ENCODE assay signal across 9 cellular contexts in the genomic region with DNA sequence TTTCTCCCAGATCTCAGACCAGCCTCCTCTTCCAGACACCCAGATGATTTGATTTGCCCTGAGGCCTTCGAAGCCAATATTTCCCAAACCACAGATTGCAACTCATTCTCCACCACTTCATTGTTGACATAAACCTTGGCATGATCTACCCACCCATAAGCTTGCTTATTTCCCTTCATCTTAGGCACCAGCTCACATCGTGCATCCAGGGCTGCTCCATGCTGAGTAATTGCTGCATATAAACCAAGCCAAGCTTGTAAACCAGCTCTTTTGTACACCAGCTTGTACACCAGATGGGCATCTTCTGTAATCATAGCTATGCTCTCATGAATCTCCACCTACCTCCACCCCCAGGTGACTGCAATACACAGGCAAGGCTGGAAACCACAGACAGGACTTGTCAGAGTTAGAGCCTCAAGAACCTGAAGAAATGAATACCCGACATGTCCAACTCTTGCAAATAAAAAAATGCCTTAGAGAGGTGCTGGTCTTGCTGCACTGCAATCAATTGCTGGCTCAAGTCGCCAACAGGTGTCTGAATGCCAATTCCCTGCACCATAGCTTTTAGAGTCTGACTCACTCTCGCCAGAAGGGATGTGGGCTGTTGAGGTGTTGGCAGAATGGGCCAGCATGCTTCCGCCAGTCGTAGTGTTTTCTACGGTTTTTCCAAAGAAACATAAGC. TPM values are rescaled to one million over a fixed set of nuclear protein-coding genes. Genes with fewer than 3 reads are reported as not detected.
A peak's percentile ranks its signal among the peaks of the same experiment; 100 is the strongest.
DNase-seq lines count a peak whose midpoint lies in the region; ATAC-seq and TF ChIP-seq lines count a peak whose summit lies in the region.
"Had no signal": no experiment of that assay in that cellular context is flagged by ENCODE, and none has a peak within 500 bp of the region (broad histone marks: within the 10 kb centered on the region; RNA-seq: fewer than 3 reads in every experiment).

No MANE protein-coding gene starts in this region.

- POLR2A ChIA-PET in WTC11 (lab: Charles Lee), result no interaction called here
- POLR2A ChIA-PET in OCI-LY7 (lab: Charles Lee), result interaction anchor here (0.8 kb wide), 1 partner anchor 16 kb away, joined by 3 read pairs; no protein-coding TSS in a partner anchor

- H2AFZ ChIP-seq in OCI-LY7 (ENCODE audit: low read length), result no peak overlapping the region

- H3K9me3 ChIP-seq in WERI-Rb-1 (ENCODE audit: severe bottlenecking) (no peaks in the 10 kb centered on the region), uterus (no peaks in the 10 kb centered on the region), OCI-LY7 (ENCODE audit: low read length) (peaks cover 4% of the 10 kb centered on the region; the same call in 1 of the 2 replicates)

- no peak for TF ChIP-seq POLR2A in uterus (IDR thresholded peaks at IDR 0.05)

- no peaks in the 10 kb centered on the region for H3K9me2 ChIP-seq in OCI-LY7 (ENCODE audit: insufficient read depth, low read length)

- H3K4me1 ChIP-seq in uterus, result no peaks in the 10 kb centered on the region
- peaks cover 13% of the 10 kb centered on the region for H3K4me1 ChIP-seq in OCI-LY7 (ENCODE audit: insufficient read depth, low read length, poor library complexity, severe bottlenecking)

- intact Hi-C loops in uterus (cut with DNase I; ENCODE audit: low total_unique reads) (no loop called here), OCI-LY7 (cut with micrococcal nuclease; ENCODE audit: unreplicated experiment) (no loop called here)

- peaks cover 9% of the 10 kb centered on the region for H3K36me3 Mint-ChIP-seq in WTC11

- H3K36me3 ChIP-seq in WERI-Rb-1, result no peaks in the 10 kb centered on the region
- H3K36me3 ChIP-seq in uterus, result no peaks in the 10 kb centered on the region
- H3K36me3 ChIP-seq in OCI-LY7 (ENCODE audit: insufficient read depth, low read length), result no peaks in the 10 kb centered on the region

- H3K9me3 Mint-ChIP-seq in WTC11, result peaks cover 20% of the 10 kb centered on the region

- CTCF ChIA-PET in WTC11 (lab: Charles Lee), result interaction anchor here (1.2 to 1.8 kb wide), 5 partner anchors 9 to 108 kb away, joined by 4 to 8 read pairs (median 7); no protein-coding TSS in a partner anchor
- CTCF ChIA-PET in OCI-LY7 (lab: Charles Lee; ENCODE audit: unreplicated experiment), result no interaction called here

- H3K4me1 Mint-ChIP-seq in WTC11, result no peaks in the 10 kb centered on the region

- no peaks in the 10 kb centered on the region for H4K20me1 ChIP-seq in OCI-LY7 (ENCODE audit: insufficient read depth, low read length)

- ATAC-seq in WTC11, result no peak

- no peak overlapping the region for H3K4me2 ChIP-seq in OCI-LY7 (ENCODE audit: low read length)

- H3K27ac ChIP-seq in WERI-Rb-1, result no peak overlapping the region
- H3K27ac ChIP-seq in uterus, result no peak overlapping the region
- no peak overlapping the region for H3K27ac ChIP-seq in OCI-LY7 (ENCODE audit: low read depth, low read length, poor library complexity, severe bottlenecking)

- H3K79me2 ChIP-seq in OCI-LY7 (ENCODE audit: insufficient read depth, low read depth, low read length), result no peaks in the 10 kb centered on the region

- BruUV-seq in OCI-LY7 (replicated peaks; lab: Mats Ljungman, UMichigan), result no TSS peak

- no peak overlapping the region for H3K27ac Mint-ChIP-seq in WTC11

- H3K27me3 ChIP-seq in WERI-Rb-1 (ENCODE audit: insufficient read depth, low read depth, severe bottlenecking), result no peaks in the 10 kb centered on the region
- no peaks in the 10 kb centered on the region for H3K27me3 ChIP-seq in uterus

- peaks cover 17% of the 10 kb centered on the region for H3K27me3 Mint-ChIP-seq in WTC11 (ENCODE audit: low read depth)

- DNase-seq in LHCN-M2 (ENCODE audit: low read depth) (peak; percentile 13), WERI-Rb-1 (peak; percentile 15), cerebellar cortex (ENCODE audit: low spot score) (peak; percentile 88), uterus (no peak), NCI-H526 treated with DMSO at 0.1 percent for 48 hours (lab: John Stamatoyannopoulos, UW) (no peak), WTC11 (ENCODE audit: low spot score) (no peak), OCI-LY7 (ENCODE audit: low spot score) (no peak)
- DNase-seq in stimulated activated CD4-positive, alpha-beta T cell treated with anti-CD3 and anti-CD28 coated beads, TNF-alpha, amount 100 ng/mL, for 1 hour (ENCODE audit: low read depth in 3 of 3, low spot score in 1 of 3), result peak in 2 of 3 donors; percentile 12 to 19
- DNase-seq: mesenchymal stem cell had no signal

- no peak overlapping the region for H3K4me3 Mint-ChIP-seq in WTC11

- H3K4me3 ChIP-seq in WERI-Rb-1 (ENCODE audit: low read depth, low read length), result no peak overlapping the region
- H3K4me3 ChIP-seq in uterus, result no peak overlapping the region
- no peak overlapping the region for H3K4me3 ChIP-seq in OCI-LY7 (ENCODE audit: low read depth, low read length, poor library complexity, severe bottlenecking)

- TF ChIP-seq CTCF in WERI-Rb-1 (IDR thresholded peaks at IDR 0.05; ENCODE audit: low read depth, low read length) (no peak), uterus (IDR thresholded peaks at IDR 0.05) (no peak), WTC11 (IDR thresholded peaks at IDR 0.05) (no peak), OCI-LY7 (conservative IDR thresholded peaks at IDR 0.05; ENCODE audit: low read length) (no peak)

TF ChIP-seq in WTC11, 78 proteins besides CTCF, POLR2A, EP300 and RAD21:
- TF ChIP-seq, protein P1, sequence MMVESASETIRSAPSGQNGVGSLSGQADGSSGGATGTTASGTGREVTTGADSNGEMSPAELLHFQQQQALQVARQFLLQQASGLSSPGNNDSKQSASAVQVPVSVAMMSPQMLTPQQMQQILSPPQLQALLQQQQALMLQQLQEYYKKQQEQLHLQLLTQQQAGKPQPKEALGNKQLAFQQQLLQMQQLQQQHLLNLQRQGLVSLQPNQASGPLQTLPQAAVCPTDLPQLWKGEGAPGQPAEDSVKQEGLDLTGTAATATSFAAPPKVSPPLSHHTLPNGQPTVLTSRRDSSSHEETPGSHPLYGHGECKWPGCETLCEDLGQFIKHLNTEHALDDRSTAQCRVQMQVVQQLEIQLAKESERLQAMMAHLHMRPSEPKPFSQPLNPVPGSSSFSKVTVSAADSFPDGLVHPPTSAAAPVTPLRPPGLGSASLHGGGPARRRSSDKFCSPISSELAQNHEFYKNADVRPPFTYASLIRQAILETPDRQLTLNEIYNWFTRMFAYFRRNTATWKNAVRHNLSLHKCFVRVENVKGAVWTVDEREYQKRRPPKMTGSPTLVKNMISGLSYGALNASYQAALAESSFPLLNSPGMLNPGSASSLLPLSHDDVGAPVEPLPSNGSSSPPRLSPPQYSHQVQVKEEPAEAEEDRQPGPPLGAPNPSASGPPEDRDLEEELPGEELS (CRISPR knock-in tag; IDR thresholded peaks at IDR 0.05), result no peak
- TF ChIP-seq, protein P2, sequence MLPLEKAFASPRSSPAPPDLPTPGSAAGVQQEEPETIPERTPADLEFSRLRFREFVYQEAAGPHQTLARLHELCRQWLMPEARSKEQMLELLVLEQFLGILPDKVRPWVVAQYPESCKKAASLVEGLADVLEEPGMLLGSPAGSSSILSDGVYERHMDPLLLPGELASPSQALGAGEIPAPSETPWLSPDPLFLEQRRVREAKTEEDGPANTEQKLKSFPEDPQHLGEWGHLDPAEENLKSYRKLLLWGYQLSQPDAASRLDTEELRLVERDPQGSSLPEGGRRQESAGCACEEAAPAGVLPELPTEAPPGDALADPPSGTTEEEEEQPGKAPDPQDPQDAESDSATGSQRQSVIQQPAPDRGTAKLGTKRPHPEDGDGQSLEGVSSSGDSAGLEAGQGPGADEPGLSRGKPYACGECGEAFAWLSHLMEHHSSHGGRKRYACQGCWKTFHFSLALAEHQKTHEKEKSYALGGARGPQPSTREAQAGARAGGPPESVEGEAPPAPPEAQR (CRISPR knock-in tag; IDR thresholded peaks at IDR 0.05), result no peak
- TF ChIP-seq NR3C1 (CRISPR knock-in tag; conservative IDR thresholded peaks at IDR 0.05; ENCODE audit: low read depth) (no peak), ZNF396 (CRISPR knock-in tag; IDR thresholded peaks at IDR 0.05; ENCODE audit: borderline replicate concordance) (no peak), ZBTB21 (CRISPR knock-in tag; IDR thresholded peaks at IDR 0.05; ENCODE audit: borderline replicate concordance) (no peak), RELA (CRISPR knock-in tag; IDR thresholded peaks at IDR 0.05; ENCODE audit: borderline replicate concordance) (no peak), CBFB (CRISPR knock-in tag; IDR thresholded peaks at IDR 0.05; ENCODE audit: low read depth) (no peak), SMAD3 (CRISPR knock-in tag; IDR thresholded peaks at IDR 0.05; ENCODE audit: borderline replicate concordance) (no peak)
- TF ChIP-seq, protein P3, sequence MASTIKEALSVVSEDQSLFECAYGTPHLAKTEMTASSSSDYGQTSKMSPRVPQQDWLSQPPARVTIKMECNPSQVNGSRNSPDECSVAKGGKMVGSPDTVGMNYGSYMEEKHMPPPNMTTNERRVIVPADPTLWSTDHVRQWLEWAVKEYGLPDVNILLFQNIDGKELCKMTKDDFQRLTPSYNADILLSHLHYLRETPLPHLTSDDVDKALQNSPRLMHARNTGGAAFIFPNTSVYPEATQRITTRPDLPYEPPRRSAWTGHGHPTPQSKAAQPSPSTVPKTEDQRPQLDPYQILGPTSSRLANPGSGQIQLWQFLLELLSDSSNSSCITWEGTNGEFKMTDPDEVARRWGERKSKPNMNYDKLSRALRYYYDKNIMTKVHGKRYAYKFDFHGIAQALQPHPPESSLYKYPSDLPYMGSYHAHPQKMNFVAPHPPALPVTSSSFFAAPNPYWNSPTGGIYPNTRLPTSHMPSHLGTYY (CRISPR knock-in tag; IDR thresholded peaks at IDR 0.05), result no peak

RNA-seq across cellular contexts. Expression of a gene that starts 31.5 kb away (rescaled TPM):
- 9.7 and 14.8 TPM in 2 replicates for total RNA-seq in LHCN-M2 (2014; rRNA removed)
- 1.1 TPM for polyA plus RNA-seq in LHCN-M2 (2012)
- total RNA-seq in uterus, result 1 to 10 TPM in 1 of 4 donors, under 1 TPM in 2, not detected in 1; 0.14 to 3.0 (median 0.29) TPM
- 7.1 to 12.1 TPM (median 7.5 TPM) in 3 replicates for total RNA-seq in WTC11 (2021)
- total RNA-seq in OCI-LY7 (2014; rRNA removed; shearing (Covaris generic)), result 0.49 and 1.9 TPM in 2 replicates
- total RNA-seq in OCI-LY7 (2022), result 1.6 and 1.8 TPM in 2 replicates

RNA-seq across cellular contexts. Expression of a gene that starts 56.0 kb away (rescaled TPM):
- total RNA-seq in LHCN-M2 (2014; rRNA removed) (8,362 and 12,675 TPM in 2 replicates), uterus (1,000 to 10,000 TPM in 3 of 4 donors, 100 to 1,000 TPM in 1; 693 to 2,974 (median 1,499) TPM), WTC11 (2021) (869 to 943 TPM (median 911 TPM) in 3 replicates), OCI-LY7 (2022) (869 and 903 TPM in 2 replicates)
- polyA plus RNA-seq in LHCN-M2 (2012), result 12,366 TPM
- total RNA-seq in OCI-LY7 (2014; rRNA removed; shearing (Covaris generic)), result 1,901 and 3,039 TPM in 2 replicates

Comparison
In these comparisons a context has a peak if more than half of its experiments do, and no peak if none do; other contexts are left out.
1. DNase-seq: peak in LHCN-M2 (single experiment), WERI-Rb-1 (single experiment), cerebellar cortex (single experiment) and stimulated activated CD4-positive, alpha-beta T cell treated with anti-CD3 and anti-CD28 coated beads, TNF-alpha, amount 100 ng/mL, for 1 hour (2 of 3); none in uterus (0 of 2), NCI-H526 treated with DMSO at 0.1 percent for 48 hours (single experiment), WTC11 (single experiment) and OCI-LY7 (single experiment).